In the genomic region with DNA sequence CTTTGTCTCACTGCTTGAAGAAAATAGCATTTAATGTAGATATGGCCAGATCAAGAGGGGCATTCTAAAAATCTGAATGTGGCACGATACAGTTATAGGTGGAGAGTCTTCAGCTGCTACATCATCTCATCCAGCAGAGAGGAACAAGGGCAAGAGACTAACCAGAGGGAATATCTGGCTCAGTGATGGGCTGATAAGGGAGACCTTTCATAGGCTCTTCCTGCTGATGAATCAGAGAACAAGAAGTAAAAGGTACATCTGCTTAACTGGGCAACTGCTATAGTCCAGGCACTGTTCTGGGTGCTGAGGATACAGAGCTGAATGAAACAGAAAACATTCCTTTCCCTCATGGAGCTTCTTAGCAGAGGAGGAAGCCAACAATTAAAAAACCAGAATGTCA, we compare ENCODE assay signal across 24 cellular contexts. TPM values are rescaled to one million over a fixed set of nuclear protein-coding genes. Genes with fewer than 3 reads are reported as not detected.
DNase-seq lines count a peak whose midpoint lies in the region; ATAC-seq and TF ChIP-seq lines count a peak whose summit lies in the region.
"Had no signal": no experiment of that assay in that cellular context is flagged by ENCODE, and none has a peak within 500 bp of the region (broad histone marks: within the 10 kb centered on the region; RNA-seq: fewer than 3 reads in every experiment).

No MANE protein-coding gene starts in this region.

- no peak overlapping the region for H3K27ac ChIP-seq in CD8-positive, alpha-beta memory T cell (ENCODE audit: low read depth, low read length)
- H3K27ac ChIP-seq in lower lobe of right lung = no peak overlapping the region
- H3K27ac ChIP-seq: ascending aorta, BLaER1, RWPE1 had no signal

- no peak for ATAC-seq in activated naive CD8-positive, alpha-beta T cell treated with anti-CD3 and anti-CD28 coated beads, Interleukin-2, amount 10 ng/mL, durations not matched to agents 7 days and 5 days (ENCODE audit: low read depth)
- ATAC-seq in natural killer cell treated with Interleukin-12 subunit alpha and Interleukin-12 subunit beta and Interleukin-15 and Interleukin-18, amount 100 ng/mL, for 72 hours = no peak
- no peak for ATAC-seq in lower lobe of right lung

- no peaks in the 10 kb centered on the region for H3K9me3 Mint-ChIP-seq in activated CD4-positive, alpha-beta T cell treated with anti-CD3 and anti-CD28 coated beads, Interleukin-2, amount 10 ng/mL, durations not matched to agents 7 days and 5 days
- H3K9me3 Mint-ChIP-seq in CD8-positive, alpha-beta memory T cell = no peaks in the 10 kb centered on the region
- no peaks in the 10 kb centered on the region for H3K9me3 Mint-ChIP-seq in activated naive CD8-positive, alpha-beta T cell treated with anti-CD3 and anti-CD28 coated beads, Interleukin-2, amount 10 ng/mL, durations not matched to agents 7 days and 5 days
- H3K9me3 Mint-ChIP-seq in natural killer cell treated with Interleukin-12 subunit alpha and Interleukin-12 subunit beta and Interleukin-15 and Interleukin-18, amount 100 ng/mL, for 72 hours = no peaks in the 10 kb centered on the region
- H3K9me3 Mint-ChIP-seq: activated T-helper 2 cell treated with anti-CD3 and anti-CD28 coated beads, Interferon-gamma antibody, Interleukin-2, Interleukin-4, amounts not matched to agents 10 μg/mL and 5 μg/mL and 100 μg/mL, durations not matched to agents 14 hours and 24 hours and 36 hours had no signal

- peaks cover 92% of the 10 kb centered on the region for H3K4me1 Mint-ChIP-seq in activated CD4-positive, alpha-beta T cell treated with anti-CD3 and anti-CD28 coated beads, Interleukin-2, amount 10 ng/mL, durations not matched to agents 7 days and 5 days
- H3K4me1 Mint-ChIP-seq in CD8-positive, alpha-beta memory T cell = peaks cover 92 to 100% (median 99%) of the 10 kb centered on the region in 3 donors
- H3K4me1 Mint-ChIP-seq in activated naive CD8-positive, alpha-beta T cell treated with anti-CD3 and anti-CD28 coated beads, Interleukin-2, amount 10 ng/mL, durations not matched to agents 7 days and 5 days = peaks cover 76% of the 10 kb centered on the region
- H3K4me1 Mint-ChIP-seq in natural killer cell treated with Interleukin-12 subunit alpha and Interleukin-12 subunit beta and Interleukin-15 and Interleukin-18, amount 100 ng/mL, for 72 hours (ENCODE audit: low read depth in 2 of 2) = peaks cover 76 to 86% of the 10 kb centered on the region in 2 donors

- POLR2A ChIA-PET in activated CD4-positive, alpha-beta T cell treated with anti-CD3 and anti-CD28 coated beads, Interleukin-2, amount 10 ng/mL, durations not matched to agents 7 days and 5 days (lab: Charles Lee) = interaction anchor here (0.6 kb wide), 1 partner anchor 22 kb away, joined by 3 read pairs; no protein-coding TSS in a partner anchor
- POLR2A ChIA-PET in CD8-positive, alpha-beta memory T cell (lab: Charles Lee) = interaction anchor here (1.2 to 4.1 kb wide), 2 partner anchors 16 to 38 kb away, joined by 4 to 15 read pairs; a partner anchor contains a TSS
- POLR2A ChIA-PET in activated naive CD8-positive, alpha-beta T cell treated with anti-CD3 and anti-CD28 coated beads, Interleukin-2, amount 10 ng/mL, durations not matched to agents 7 days and 5 days (lab: Charles Lee) = interaction anchor here (0.6 to 2.2 kb wide), 2 partner anchors 19 to 38 kb away, joined by 9 read pairs; a partner anchor contains a TSS

- CTCF ChIA-PET in activated CD4-positive, alpha-beta T cell treated with anti-CD3 and anti-CD28 coated beads, Interleukin-2, amount 10 ng/mL, durations not matched to agents 7 days and 5 days (lab: Charles Lee) = interaction anchor here (0.8 to 2.4 kb wide), 4 partner anchors 10 to 65 kb away, joined by 4 to 7 read pairs (median 4); no protein-coding TSS in a partner anchor
- CTCF ChIA-PET in CD8-positive, alpha-beta memory T cell (lab: Charles Lee) = interaction anchor here (1.2 to 1.8 kb wide), 3 partner anchors 14 to 37 kb away, joined by 3 to 5 read pairs (median 5); a partner anchor contains a TSS

- no peak overlapping the region for H3K4me3 Mint-ChIP-seq in activated CD4-positive, alpha-beta T cell treated with anti-CD3 and anti-CD28 coated beads, Interleukin-2, amount 10 ng/mL, durations not matched to agents 7 days and 5 days
- peak overlapping the region; percentile 34 to 90 (median 60) for H3K4me3 Mint-ChIP-seq in CD8-positive, alpha-beta memory T cell
- H3K4me3 Mint-ChIP-seq in activated naive CD8-positive, alpha-beta T cell treated with anti-CD3 and anti-CD28 coated beads, Interleukin-2, amount 10 ng/mL, durations not matched to agents 7 days and 5 days = peak overlapping the region; percentile 58
- H3K4me3 Mint-ChIP-seq in natural killer cell treated with Interleukin-12 subunit alpha and Interleukin-12 subunit beta and Interleukin-15 and Interleukin-18, amount 100 ng/mL, for 72 hours = peak overlapping the region; percentile 31

- H3K36me3 ChIP-seq in CD8-positive, alpha-beta memory T cell (ENCODE audit: insufficient read depth, low read length) = no peaks in the 10 kb centered on the region
- no peaks in the 10 kb centered on the region for H3K36me3 ChIP-seq in lower lobe of right lung
- H3K36me3 ChIP-seq: ascending aorta, BLaER1 had no signal

- peak overlapping the region; percentile 16 for H3K27ac Mint-ChIP-seq in activated CD4-positive, alpha-beta T cell treated with anti-CD3 and anti-CD28 coated beads, Interleukin-2, amount 10 ng/mL, durations not matched to agents 7 days and 5 days
- H3K27ac Mint-ChIP-seq in CD8-positive, alpha-beta memory T cell = peak overlapping the region; percentile 82 to 98 (median 92)
- peak overlapping the region; percentile 87 for H3K27ac Mint-ChIP-seq in activated naive CD8-positive, alpha-beta T cell treated with anti-CD3 and anti-CD28 coated beads, Interleukin-2, amount 10 ng/mL, durations not matched to agents 7 days and 5 days
- H3K27ac Mint-ChIP-seq in natural killer cell treated with Interleukin-12 subunit alpha and Interleukin-12 subunit beta and Interleukin-15 and Interleukin-18, amount 100 ng/mL, for 72 hours = peak overlapping the region; percentile 97 to 99

- TF ChIP-seq CTCF in lower lobe of right lung (IDR thresholded peaks at IDR 0.05) = no peak

- peaks cover 94% of the 10 kb centered on the region for H3K4me1 ChIP-seq in CD8-positive, alpha-beta memory T cell (ENCODE audit: insufficient read depth, low read length)
- peaks cover 42% of the 10 kb centered on the region for H3K4me1 ChIP-seq in lower lobe of right lung
- H3K4me1 ChIP-seq: BLaER1 had no signal

- in situ Hi-C loops in G401 (cut with HindIII; ENCODE audit: low sequenced_read_pairs) = no loop called here

- no peaks in the 10 kb centered on the region for H3K27me3 Mint-ChIP-seq in activated CD4-positive, alpha-beta T cell treated with anti-CD3 and anti-CD28 coated beads, Interleukin-2, amount 10 ng/mL, durations not matched to agents 7 days and 5 days
- no peaks in the 10 kb centered on the region for H3K27me3 Mint-ChIP-seq in CD8-positive, alpha-beta memory T cell
- no peaks in the 10 kb centered on the region for H3K27me3 Mint-ChIP-seq in activated naive CD8-positive, alpha-beta T cell treated with anti-CD3 and anti-CD28 coated beads, Interleukin-2, amount 10 ng/mL, durations not matched to agents 7 days and 5 days
- H3K27me3 Mint-ChIP-seq in natural killer cell treated with Interleukin-12 subunit alpha and Interleukin-12 subunit beta and Interleukin-15 and Interleukin-18, amount 100 ng/mL, for 72 hours = no peaks in the 10 kb centered on the region

- no peak for DNase-seq in activated CD4-positive, alpha-beta T cell treated with anti-CD3 and anti-CD28 coated beads, Interleukin-2, amount 10 ng/mL, durations not matched to agents 7 days and 5 days
- no peak for DNase-seq in activated CD4-positive, alpha-beta T cell treated with anti-CD3 and anti-CD28 coated beads for 48 hours
- no peak for DNase-seq in CD8-positive, alpha-beta memory T cell
- DNase-seq in activated naive CD8-positive, alpha-beta T cell treated with anti-CD3 and anti-CD28 coated beads, Interleukin-2, amount 10 ng/mL, durations not matched to agents 7 days and 5 days = no peak
- DNase-seq in natural killer cell treated with Interleukin-12 subunit alpha and Interleukin-12 subunit beta and Interleukin-15 and Interleukin-18, amount 100 ng/mL, for 72 hours (ENCODE audit: low spot score) = no peak
- DNase-seq in G401 (ENCODE audit: low spot score) (no peak), lower lobe of right lung (no peak), NCI-H226 (no peak)
- DNase-seq: activated CD4-positive, alpha-beta T cell treated with anti-CD3 and anti-CD28 coated beads for 4 hours; cerebellar nuclear complex; hypothalamus; islet precursor cell; MM.1S; NCI-H1436 treated with DMSO at 0.1 percent for 48 hours; NCI-H524 treated with DMSO at 0.1 percent for 48 hours; occipital lobe; retina; SK-N-SH; stimulated activated CD4-positive, alpha-beta T cell treated with anti-CD3 and anti-CD28 coated beads, Interleukin-4, amount 100 ng/mL, for 1 hour; T1000 had no signal

- no peaks in the 10 kb centered on the region for H3K27me3 ChIP-seq in CD8-positive, alpha-beta memory T cell (ENCODE audit: insufficient read depth, low read length, poor library complexity, severe bottlenecking)
- H3K27me3 ChIP-seq in lower lobe of right lung (ENCODE audit: low read depth) = no peaks in the 10 kb centered on the region
- H3K27me3 ChIP-seq: ascending aorta, BLaER1 had no signal

- peak overlapping the region; percentile 14 for H3K4me3 ChIP-seq in CD8-positive, alpha-beta memory T cell (ENCODE audit: low read length)
- no peak overlapping the region for H3K4me3 ChIP-seq in lower lobe of right lung
- H3K4me3 ChIP-seq: ascending aorta, BLaER1 had no signal

- peaks cover 36% of the 10 kb centered on the region for H3K36me3 Mint-ChIP-seq in activated CD4-positive, alpha-beta T cell treated with anti-CD3 and anti-CD28 coated beads, Interleukin-2, amount 10 ng/mL, durations not matched to agents 7 days and 5 days (ENCODE audit: low read depth)
- H3K36me3 Mint-ChIP-seq in CD8-positive, alpha-beta memory T cell = peaks cover 0 to 15% (median 6%) of the 10 kb centered on the region in 3 donors
- H3K36me3 Mint-ChIP-seq in activated naive CD8-positive, alpha-beta T cell treated with anti-CD3 and anti-CD28 coated beads, Interleukin-2, amount 10 ng/mL, durations not matched to agents 7 days and 5 days = peaks cover 18% of the 10 kb centered on the region
- H3K36me3 Mint-ChIP-seq in natural killer cell treated with Interleukin-12 subunit alpha and Interleukin-12 subunit beta and Interleukin-15 and Interleukin-18, amount 100 ng/mL, for 72 hours = no peaks in the 10 kb centered on the region

- no peaks in the 10 kb centered on the region for H3K9me3 ChIP-seq in CD8-positive, alpha-beta memory T cell (ENCODE audit: low read length)
- H3K9me3 ChIP-seq in lower lobe of right lung = no peaks in the 10 kb centered on the region
- H3K9me3 ChIP-seq: ascending aorta, BLaER1, SK-N-SH had no signal

- intact Hi-C loops in lower lobe of right lung (cut with DNase I) = no loop called here

RNA-seq across cellular contexts. Expression of a gene that starts 37.9 kb away (rescaled TPM):
- 100 to 1,000 TPM; 161 to 163 TPM for total RNA-seq in activated CD4-positive, alpha-beta T cell treated with anti-CD3 and anti-CD28 coated beads, Interleukin-2, amount 10 ng/mL, durations not matched to agents 7 days and 5 days
- 100 to 1,000 TPM; 116 to 130 TPM for total RNA-seq in CD8-positive, alpha-beta memory T cell
- 120 TPM for polyA plus RNA-seq in CD8-positive, alpha-beta memory T cell
- total RNA-seq in activated naive CD8-positive, alpha-beta T cell treated with anti-CD3 and anti-CD28 coated beads, Interleukin-2, amount 10 ng/mL, durations not matched to agents 7 days and 5 days = 100 to 1,000 TPM; 179 to 199 TPM
- total RNA-seq in natural killer cell treated with Interleukin-12 subunit alpha and Interleukin-12 subunit beta and Interleukin-15 and Interleukin-18, amount 100 ng/mL, for 72 hours = 100 to 1,000 TPM; 149 to 152 TPM
- total RNA-seq in G401 (2014; rRNA removed; shearing (Covaris generic)) = 39.2 and 83.4 TPM in 2 replicates
- total RNA-seq in lower lobe of right lung = 67.6 TPM

Comparison
In these comparisons a context has a peak if more than half of its experiments do, and no peak if none do; other contexts are left out.
1. H3K27ac Mint-ChIP-seq: peak in every context shown above with its lines; median percentile 98 in natural killer cell treated with Interleukin-12 subunit alpha and Interleukin-12 subunit beta and Interleukin-15 and Interleukin-18, amount 100 ng/mL, for 72 hours; 92 in CD8-positive, alpha-beta memory T cell; 87 in activated naive CD8-positive, alpha-beta T cell treated with anti-CD3 and anti-CD28 coated beads, Interleukin-2, amount 10 ng/mL, durations not matched to agents 7 days and 5 days; 16 in activated CD4-positive, alpha-beta T cell treated with anti-CD3 and anti-CD28 coated beads, Interleukin-2, amount 10 ng/mL, durations not matched to agents 7 days and 5 days.